20 cellular contexts compared by ENCODE assay signal in the genomic region with DNA sequence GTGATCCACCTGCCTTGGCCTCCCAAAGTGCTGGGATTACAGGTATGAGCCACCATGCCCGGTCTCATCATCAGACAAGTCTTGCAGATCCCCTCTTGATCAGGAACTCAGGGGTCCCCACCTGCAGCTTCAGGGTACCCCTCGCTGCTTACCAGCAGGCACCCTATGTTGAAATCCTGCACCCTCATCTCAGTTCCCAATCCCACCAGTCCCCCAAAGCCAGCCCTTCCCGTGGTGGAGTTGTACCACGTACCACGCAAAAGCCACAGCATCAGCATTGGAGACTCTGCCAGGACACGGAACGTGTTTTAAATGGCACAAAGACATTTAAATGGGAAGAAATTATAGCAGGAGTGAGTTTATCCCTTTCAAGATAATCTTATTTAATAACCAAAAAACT.
"Had no signal": no experiment of that assay in that cellular context is flagged by ENCODE, and none has a peak within 500 bp of the region (broad histone marks: within the 10 kb centered on the region; RNA-seq: fewer than 3 reads in every experiment).

No MANE protein-coding gene starts in this region.

- H3K4me3 ChIP-seq: SJSA1, SK-N-MC had no signal

- ATAC-seq: HepG2 had no signal

- FAIRE-seq: HepG2, RCC 7860 had no signal

- DNase-seq: IMR-90, Karpas-422, KG1, MM.1S, NCI-H1092 treated with DMSO at 0.1 percent for 48 hours, NCI-H1436, NCI-H187, NCI-H2029, NCI-H2081 treated with DMSO at 0.1 percent for 48 hours, NCI-H2171, NCI-H524, NCI-H69, NCI-H774, Right ventricle myocardium superior, RPMI8226, SIG-M5 had no signal

- H3K4me1 ChIP-seq: SJSA1 had no signal

- H3K27ac ChIP-seq: SJSA1, SK-N-MC had no signal

- H3K9me3 ChIP-seq: SJSA1 had no signal

- H3K27me3 ChIP-seq: SJSA1 had no signal
